In the genomic region with DNA sequence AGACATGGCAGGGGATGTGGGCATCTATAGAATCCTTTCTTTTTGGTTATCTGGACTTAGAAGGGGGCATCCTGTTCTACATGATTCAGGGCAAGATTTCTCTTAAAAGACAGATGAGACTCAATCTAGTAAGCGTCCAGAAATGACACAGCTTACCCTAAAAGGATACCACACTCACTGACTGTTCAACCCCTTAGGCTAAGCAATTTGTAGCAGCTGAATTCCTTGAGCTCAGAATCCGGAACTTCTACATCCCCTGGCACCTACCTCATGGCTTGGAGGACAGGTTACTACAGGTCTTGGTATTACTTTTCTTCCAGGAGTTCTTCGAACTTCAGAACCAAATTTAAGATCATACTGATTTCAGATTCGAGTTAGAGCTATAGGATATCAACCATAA, we compare ENCODE assay signal across 19 cellular contexts.
DNase-seq lines count a peak whose midpoint lies in the region; ATAC-seq lines count a peak whose summit lies in the region.
"Had no signal": no experiment of that assay in that cellular context is flagged by ENCODE, and none has a peak within 500 bp of the region (broad histone marks: within the 10 kb centered on the region; RNA-seq: fewer than 3 reads in every experiment).

No MANE protein-coding gene starts in this region.

- POLR2A ChIA-PET in activated CD8-positive, alpha-beta T cell treated with anti-CD3 and anti-CD28 coated beads, Interleukin-2, amount 10 ng/mL, durations not matched to agents 7 days and 5 days (lab: Charles Lee), result interaction anchor here (1.0 kb wide), 1 partner anchor 73 kb away, joined by 3 read pairs; no protein-coding TSS in a partner anchor

- H3K36me3 ChIP-seq in thymus (ENCODE audit: control insufficient read depth, insufficient read depth), result no peaks in the 10 kb centered on the region
- H3K36me3 ChIP-seq: HAP-1, neural progenitor cell had no signal

- H3K9me3 Mint-ChIP-seq in T-helper 1 cell treated with Interleukin-12 subunit alpha and Interleukin-12 subunit beta and Interleukin-4 antibody, amounts not matched to agents 30 μg/mL and 1 μg/mL, for 36 hours, result no peaks in the 10 kb centered on the region
- no peaks in the 10 kb centered on the region for H3K9me3 Mint-ChIP-seq in activated CD8-positive, alpha-beta T cell treated with anti-CD3 and anti-CD28 coated beads, Interleukin-2, amount 10 ng/mL, durations not matched to agents 7 days and 5 days (ENCODE audit: insufficient read depth)
- H3K9me3 Mint-ChIP-seq: activated naive CD8-positive, alpha-beta T cell treated with anti-CD3 and anti-CD28 coated beads, Interleukin-2, amount 50 U/mL, for 24 hours; endodermal cell; neural progenitor cell had no signal

- ATAC-seq in activated CD8-positive, alpha-beta T cell treated with anti-CD3 and anti-CD28 coated beads, Interleukin-2, amount 10 ng/mL, durations not matched to agents 7 days and 5 days, result no peak
- no peak for ATAC-seq in GM19324 (IDR thresholded peaks at IDR 0.05; ENCODE audit: low FRiP score, unreplicated experiment)

- H3K27ac Mint-ChIP-seq in T-helper 1 cell treated with Interleukin-12 subunit alpha and Interleukin-12 subunit beta and Interleukin-4 antibody, amounts not matched to agents 30 μg/mL and 1 μg/mL, for 36 hours, result peak overlapping the region; percentile 88
- peak overlapping the region; percentile 8 for H3K27ac Mint-ChIP-seq in activated CD8-positive, alpha-beta T cell treated with anti-CD3 and anti-CD28 coated beads, Interleukin-2, amount 10 ng/mL, durations not matched to agents 7 days and 5 days
- H3K27ac Mint-ChIP-seq: endodermal cell, neural progenitor cell had no signal

- CTCF ChIA-PET in activated CD8-positive, alpha-beta T cell treated with anti-CD3 and anti-CD28 coated beads, Interleukin-2, amount 10 ng/mL, durations not matched to agents 7 days and 5 days (lab: Charles Lee), result interaction anchor here (0.8 to 4.0 kb wide), 5 partner anchors 11 to 292 kb away, joined by 3 to 35 read pairs (median 12); no protein-coding TSS in a partner anchor

- H3K36me3 Mint-ChIP-seq in T-helper 1 cell treated with Interleukin-12 subunit alpha and Interleukin-12 subunit beta and Interleukin-4 antibody, amounts not matched to agents 30 μg/mL and 1 μg/mL, for 36 hours (ENCODE audit: low read depth), result no peaks in the 10 kb centered on the region
- no peaks in the 10 kb centered on the region for H3K36me3 Mint-ChIP-seq in activated CD8-positive, alpha-beta T cell treated with anti-CD3 and anti-CD28 coated beads, Interleukin-2, amount 10 ng/mL, durations not matched to agents 7 days and 5 days (ENCODE audit: low read depth)
- H3K36me3 Mint-ChIP-seq: neural progenitor cell had no signal

- H3K27me3 ChIP-seq in thymus (ENCODE audit: control insufficient read depth, insufficient read depth), result no peaks in the 10 kb centered on the region
- H3K27me3 ChIP-seq: neural progenitor cell, testis had no signal

- no peak for DNase-seq in T-helper 1 cell
- DNase-seq in activated CD8-positive, alpha-beta T cell treated with anti-CD3 and anti-CD28 coated beads, Interleukin-2, amount 10 ng/mL, durations not matched to agents 7 days and 5 days, result no peak
- DNase-seq in glomerular visceral epithelial cell (ENCODE audit: extremely low spot score), result peak; percentile 77
- DNase-seq in NCI-H2029 treated with DMSO at 0.1 percent for 48 hours (lab: John Stamatoyannopoulos, UW), result no peak
- no peak for DNase-seq in HuH-7.5 (ENCODE audit: low spot score)
- DNase-seq: activated naive CD8-positive, alpha-beta T cell treated with anti-CD3 and anti-CD28 coated beads, Interleukin-2, amount 50 U/mL, for 24 hours; activated T-cell treated with anti-CD3 and anti-CD28 coated beads, Interleukin-2, amount 50 U/mL, for 1 hour; endodermal cell; NCI-H82; retina; Right ventricle myocardium superior; testis had no signal

- no peak overlapping the region for H3K4me3 Mint-ChIP-seq in T-helper 1 cell treated with Interleukin-12 subunit alpha and Interleukin-12 subunit beta and Interleukin-4 antibody, amounts not matched to agents 30 μg/mL and 1 μg/mL, for 36 hours
- H3K4me3 Mint-ChIP-seq in activated CD8-positive, alpha-beta T cell treated with anti-CD3 and anti-CD28 coated beads, Interleukin-2, amount 10 ng/mL, durations not matched to agents 7 days and 5 days, result no peak overlapping the region
- H3K4me3 Mint-ChIP-seq: activated naive CD8-positive, alpha-beta T cell treated with anti-CD3 and anti-CD28 coated beads, Interleukin-2, amount 50 U/mL, for 24 hours; endodermal cell; neural progenitor cell had no signal

- H3K9me3 ChIP-seq in thymus (ENCODE audit: control insufficient read depth), result no peaks in the 10 kb centered on the region
- H3K9me3 ChIP-seq: HAP-1, testis had no signal

- peaks cover 24% of the 10 kb centered on the region for H3K4me1 Mint-ChIP-seq in T-helper 1 cell treated with Interleukin-12 subunit alpha and Interleukin-12 subunit beta and Interleukin-4 antibody, amounts not matched to agents 30 μg/mL and 1 μg/mL, for 36 hours (ENCODE audit: low read depth)
- peaks cover 44% of the 10 kb centered on the region for H3K4me1 Mint-ChIP-seq in activated CD8-positive, alpha-beta T cell treated with anti-CD3 and anti-CD28 coated beads, Interleukin-2, amount 10 ng/mL, durations not matched to agents 7 days and 5 days (ENCODE audit: low read depth)

- peaks cover 5% of the 10 kb centered on the region for H3K4me1 ChIP-seq in thymus (ENCODE audit: control insufficient read depth, insufficient read depth, low read length)
- H3K4me1 ChIP-seq: HAP-1, neural progenitor cell had no signal

- WGBS in thymus, result 93% methylated on average over 4 of the region's 4 CpGs

- H3K27ac ChIP-seq in thymus (ENCODE audit: low read depth), result peak overlapping the region; percentile 55
- H3K27ac ChIP-seq: 22Rv1, neural progenitor cell had no signal

- no peaks in the 10 kb centered on the region for H3K27me3 Mint-ChIP-seq in T-helper 1 cell treated with Interleukin-12 subunit alpha and Interleukin-12 subunit beta and Interleukin-4 antibody, amounts not matched to agents 30 μg/mL and 1 μg/mL, for 36 hours (ENCODE audit: low read depth)
- peaks cover 6% of the 10 kb centered on the region for H3K27me3 Mint-ChIP-seq in activated CD8-positive, alpha-beta T cell treated with anti-CD3 and anti-CD28 coated beads, Interleukin-2, amount 10 ng/mL, durations not matched to agents 7 days and 5 days (ENCODE audit: low read depth)
- H3K27me3 Mint-ChIP-seq: activated naive CD8-positive, alpha-beta T cell treated with anti-CD3 and anti-CD28 coated beads, Interleukin-2, amount 50 U/mL, for 24 hours had no signal

- no peak overlapping the region for H3K4me3 ChIP-seq in thymus (ENCODE audit: low read length)
- H3K4me3 ChIP-seq: HAP-1, lung, neural progenitor cell, testis had no signal
